In genomic region chr14:63692309-63693020, GRCh38 we compare ENCODE assay signal across 12 cellular contexts.
"Had no signal": no experiment of that assay in that cellular context is flagged by ENCODE, and none has a peak within 500 bp of the region (broad histone marks: within the 10 kb centered on the region; RNA-seq: fewer than 3 reads in every experiment).

No MANE protein-coding gene starts in this region.

- FAIRE-seq: small intestine had no signal

- H3K4me1 ChIP-seq: gastroesophageal sphincter, lower lobe of right lung, right atrium auricular region, transverse colon had no signal

- H3K27me3 ChIP-seq: gastroesophageal sphincter, right atrium auricular region, transverse colon had no signal

- DNase-seq: activated CD4-positive, alpha-beta memory T cell treated with anti-CD3 and anti-CD28 coated beads for 36 hours; activated effector memory CD4-positive, alpha-beta T cell treated with anti-CD3 and anti-CD28 coated beads, Interleukin-2, amount 50 U/mL, for 16 hours; activated T-cell treated with anti-CD3 and anti-CD28 coated beads, Interleukin-2, amount 50 U/mL, for 4 hours; cerebellar nuclear complex; lower lobe of right lung; naive B cell; posterior cingulate gyrus; small intestine; substantia nigra; transverse colon had no signal

- H3K4me3 ChIP-seq: gastroesophageal sphincter, lower lobe of right lung, right atrium auricular region, transverse colon had no signal

- H3K36me3 ChIP-seq: right atrium auricular region had no signal

- H3K9me3 ChIP-seq: gastroesophageal sphincter, lower lobe of right lung, right atrium auricular region, transverse colon had no signal

- H3K27ac ChIP-seq: gastroesophageal sphincter, lower lobe of right lung, right atrium auricular region, transverse colon had no signal
